In the genomic region with DNA sequence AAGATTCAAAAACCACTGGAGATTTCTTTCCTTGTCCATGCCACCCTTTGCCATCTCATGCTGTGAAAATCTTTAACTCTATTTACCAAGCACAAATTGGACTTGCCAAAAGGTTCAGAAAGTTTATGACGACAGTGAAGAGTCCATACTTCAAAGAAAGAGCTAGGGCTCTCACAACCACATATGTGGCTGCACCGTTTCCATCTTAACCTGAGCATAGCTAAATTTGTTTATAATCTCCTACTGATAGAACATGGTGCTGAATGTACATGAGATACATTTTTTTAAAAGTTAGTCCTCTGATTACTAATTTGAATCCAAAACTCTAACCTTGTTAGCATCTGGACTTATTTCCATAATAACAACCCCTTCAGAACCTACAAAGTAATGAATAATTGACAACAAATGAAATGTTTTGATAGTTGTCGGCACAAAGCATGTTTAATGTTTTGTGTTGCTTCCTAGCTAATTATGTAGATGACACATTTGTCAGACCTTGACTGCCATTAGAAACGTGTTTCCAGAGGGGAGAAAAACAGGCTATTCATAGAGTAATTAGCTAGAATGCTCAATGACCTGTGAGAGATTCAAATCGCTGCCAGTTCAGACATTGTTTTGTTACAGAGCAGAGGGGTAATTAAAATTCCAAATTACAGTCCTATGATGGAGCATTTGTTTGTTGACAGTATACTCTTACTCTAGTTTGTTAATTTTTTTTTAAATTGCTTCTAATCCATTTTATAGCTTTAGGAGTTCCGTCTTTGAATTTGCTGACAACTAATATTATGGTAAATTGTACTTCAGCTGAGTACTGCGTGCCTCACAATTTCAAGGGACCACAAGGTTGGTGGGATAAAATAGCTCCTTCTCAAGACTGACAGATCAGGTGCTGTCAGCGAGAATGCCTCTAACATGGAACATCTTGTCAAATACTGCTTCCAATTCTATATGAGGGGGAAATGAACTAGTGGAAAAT, we compare ENCODE assay signal across 20 cellular contexts. TPM values are rescaled to one million over a fixed set of nuclear protein-coding genes. Genes with fewer than 3 reads are reported as not detected.
DNase-seq lines count a peak whose midpoint lies in the region; ATAC-seq and TF ChIP-seq lines count a peak whose summit lies in the region.
"Had no signal": no experiment of that assay in that cellular context is flagged by ENCODE, and none has a peak within 500 bp of the region (broad histone marks: within the 10 kb centered on the region; RNA-seq: fewer than 3 reads in every experiment).

No MANE protein-coding gene starts in this region.

- H3K4me1 ChIP-seq in colonic mucosa, result no peaks in the 10 kb centered on the region
- peaks cover 5% of the 10 kb centered on the region for H3K4me1 ChIP-seq in upper lobe of right lung
- H3K4me1 ChIP-seq: foreskin keratinocyte had no signal

- H3K27ac Mint-ChIP-seq in activated T-cell treated with anti-CD3 and anti-CD28 coated beads, Interleukin-2, amount 50 U/mL, for 72 hours, result peak overlapping the region; percentile 82
- peak overlapping the region; percentile 90 for H3K27ac Mint-ChIP-seq in activated naive CD8-positive, alpha-beta T cell

- H3K27me3 Mint-ChIP-seq in activated T-cell treated with anti-CD3 and anti-CD28 coated beads, Interleukin-2, amount 50 U/mL, for 72 hours (ENCODE audit: low read depth), result no peaks in the 10 kb centered on the region
- H3K27me3 Mint-ChIP-seq in activated naive CD8-positive, alpha-beta T cell, result no peaks in the 10 kb centered on the region

- H3K36me3 Mint-ChIP-seq in activated T-cell treated with anti-CD3 and anti-CD28 coated beads, Interleukin-2, amount 50 U/mL, for 72 hours (ENCODE audit: insufficient read depth in 2 of 2), result peaks cover 3 to 11% of the 10 kb centered on the region in 2 donors
- peaks cover 11% of the 10 kb centered on the region for H3K36me3 Mint-ChIP-seq in activated naive CD8-positive, alpha-beta T cell

- no peak overlapping the region for H3K4me3 ChIP-seq in colonic mucosa
- H3K4me3 ChIP-seq in upper lobe of right lung, result no peak overlapping the region
- H3K4me3 ChIP-seq: GM12878, left lung had no signal

- ATAC-seq in activated T-cell treated with anti-CD3 and anti-CD28 coated beads, Interleukin-2, amount 50 U/mL, for 72 hours (replicated peaks in 1 of 2), result no peak
- no peak for ATAC-seq in upper lobe of right lung

- DNase-seq in activated T-cell treated with anti-CD3 and anti-CD28 coated beads, Interleukin-2, amount 50 U/mL, for 72 hours, result no peak
- DNase-seq in activated T-cell treated with anti-CD3 and anti-CD28 coated beads for 4 hours, result no peak
- DNase-seq in NCI-H146 (lab: John Stamatoyannopoulos, UW), result peak; percentile 3
- peak; percentile 57 for DNase-seq in retina
- no peak for DNase-seq in colonic mucosa
- no peak for DNase-seq in upper lobe of right lung
- no peak for DNase-seq in NCI-H2029 treated with DMSO at 0.1 percent for 48 hours (lab: John Stamatoyannopoulos, UW)
- DNase-seq: Calu3, foreskin keratinocyte, H7, left lung, substantia nigra had no signal

- H3K36me3 ChIP-seq in colonic mucosa (no peaks in the 10 kb centered on the region), upper lobe of right lung (no peaks in the 10 kb centered on the region)
- H3K36me3 ChIP-seq: left lung had no signal

- H3K4me3 Mint-ChIP-seq in activated T-cell treated with anti-CD3 and anti-CD28 coated beads, Interleukin-2, amount 50 U/mL, for 72 hours, result peak overlapping the region in 1 of 2 donors; percentile 50
- peak overlapping the region; percentile 39 for H3K4me3 Mint-ChIP-seq in activated naive CD8-positive, alpha-beta T cell

- H3K27me3 ChIP-seq in colonic mucosa (no peaks in the 10 kb centered on the region), upper lobe of right lung (no peaks in the 10 kb centered on the region)
- H3K27me3 ChIP-seq: left lung had no signal

- H3K9me3 Mint-ChIP-seq in activated T-cell treated with anti-CD3 and anti-CD28 coated beads, Interleukin-2, amount 50 U/mL, for 72 hours, result no peaks in the 10 kb centered on the region
- H3K9me3 Mint-ChIP-seq in activated naive CD8-positive, alpha-beta T cell (ENCODE audit: low read depth), result no peaks in the 10 kb centered on the region

- H3K27ac ChIP-seq in colonic mucosa (no peak overlapping the region), upper lobe of right lung (no peak overlapping the region)
- H3K27ac ChIP-seq: foreskin keratinocyte, left lung, VCaP had no signal

- H3K9ac ChIP-seq in colonic mucosa (ENCODE audit: low read depth in 2 of 2, low read length in 2 of 2), result no peak overlapping the region

- peaks cover 76% of the 10 kb centered on the region for H3K4me1 Mint-ChIP-seq in activated T-cell treated with anti-CD3 and anti-CD28 coated beads, Interleukin-2, amount 50 U/mL, for 72 hours (ENCODE audit: low read depth)
- H3K4me1 Mint-ChIP-seq in activated naive CD8-positive, alpha-beta T cell (ENCODE audit: low read depth), result peaks cover 88% of the 10 kb centered on the region

- intact Hi-C loops in colonic mucosa (cut with DNase I) (no loop called here), upper lobe of right lung (cut with DNase I) (no loop called here)

- H3K9me3 ChIP-seq in colonic mucosa, result no peaks in the 10 kb centered on the region
- no peaks in the 10 kb centered on the region for H3K9me3 ChIP-seq in upper lobe of right lung
- H3K9me3 ChIP-seq: left lung had no signal

- no peak for TF ChIP-seq CTCF in colonic mucosa (IDR thresholded peaks at IDR 0.05)
- TF ChIP-seq CTCF in upper lobe of right lung (IDR thresholded peaks at IDR 0.05), result no peak

RNA-seq across cellular contexts. Expression of a gene that starts 31.8 kb away (rescaled TPM):
- 100 to 1,000 TPM in 1 of 2 donors, 10 to 100 TPM in 1; 94.6 to 111 TPM for total RNA-seq in activated T-cell treated with anti-CD3 and anti-CD28 coated beads, Interleukin-2, amount 50 U/mL, for 72 hours
- total RNA-seq in colonic mucosa (1 to 10 TPM; 1.6 to 3.7 TPM), upper lobe of right lung (19.2 TPM)
- total RNA-seq: Calu3, endothelial cell of umbilical vein, foreskin keratinocyte, G401, H7, HT1080, M059J, pulmonary artery endothelial cell had no signal

Comparison
In these comparisons a context has a peak if more than half of its experiments do, and no peak if none do; other contexts are left out.
1. DNase-seq: peak in NCI-H146 (single experiment) and retina (single experiment); none in activated T-cell treated with anti-CD3 and anti-CD28 coated beads, Interleukin-2, amount 50 U/mL, for 72 hours (0 of 2), activated T-cell treated with anti-CD3 and anti-CD28 coated beads for 4 hours (single experiment), colonic mucosa (single experiment), upper lobe of right lung (single experiment) and NCI-H2029 treated with DMSO at 0.1 percent for 48 hours (single experiment).